ENCODE assay signal across 28 cellular contexts in the genomic region with DNA sequence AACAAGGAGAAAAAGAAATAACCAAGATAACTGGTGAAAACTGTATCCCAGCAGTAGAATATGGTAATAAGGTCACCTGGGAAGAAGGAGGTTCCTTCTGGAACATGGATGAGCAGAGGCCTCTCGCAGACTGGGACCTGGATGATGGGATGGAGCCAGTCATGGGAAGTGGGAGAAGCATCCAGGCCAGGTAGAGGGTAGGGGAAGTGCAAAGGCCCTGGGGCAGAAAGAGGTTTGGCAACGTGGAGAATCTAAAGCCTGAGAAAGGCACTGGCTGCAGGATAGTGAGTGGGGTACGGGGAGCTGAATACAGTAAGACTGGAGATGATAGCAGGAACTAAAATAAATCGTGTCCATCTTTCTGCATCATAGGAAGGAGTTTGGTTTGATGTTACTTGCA.
DNase-seq lines count a peak whose midpoint lies in the region; ATAC-seq, FAIRE-seq and TF ChIP-seq lines count a peak whose summit lies in the region.
"Had no signal": no experiment of that assay in that cellular context is flagged by ENCODE, and none has a peak within 500 bp of the region (broad histone marks: within the 10 kb centered on the region; RNA-seq: fewer than 3 reads in every experiment).

No MANE protein-coding gene starts in this region.

- H4K20me1 ChIP-seq in H1 (replicated peaks in 1 of 2; ENCODE audit: control insufficient read depth in 1 of 2, insufficient read depth in 2 of 2, low read length in 2 of 2) (no peaks in the 10 kb centered on the region), osteoblast (ENCODE audit: insufficient read depth, low read length) (no peaks in the 10 kb centered on the region)
- H4K20me1 ChIP-seq: BLaER1 had no signal

- H2BK12ac ChIP-seq in H1 (ENCODE audit: low read depth, low read length) = no peak overlapping the region

- H3K9me3 ChIP-seq in HEK293 (ENCODE audit: control insufficient read depth, insufficient read depth, low read depth, low read length) = no peaks in the 10 kb centered on the region
- no peaks in the 10 kb centered on the region for H3K9me3 ChIP-seq in H1 (ENCODE audit: insufficient read depth in 2 of 2, low read depth in 1 of 2, low read length in 1 of 2)
- no peaks in the 10 kb centered on the region for H3K9me3 ChIP-seq in osteoblast (ENCODE audit: low read depth, low read length)
- H3K9me3 ChIP-seq: A549, BE2C, BLaER1 had no signal

- H3K9me3 Mint-ChIP-seq in glutamatergic neuron (ENCODE audit: unreplicated experiment) = peaks cover 5% of the 10 kb centered on the region
- H3K9me3 Mint-ChIP-seq: CD4-positive, alpha-beta memory T cell; CD8-positive, alpha-beta memory T cell had no signal

- ATAC-seq in GM19455 (IDR thresholded peaks at IDR 0.05; ENCODE audit: unreplicated experiment) (no peak), GM18867 (IDR thresholded peaks at IDR 0.05; ENCODE audit: unreplicated experiment) (no peak)
- ATAC-seq: A549, GM12878 had no signal

- H4K8ac ChIP-seq in H1 (ENCODE audit: extremely low read depth, insufficient read depth, low read length) = no peak overlapping the region

- H3K27me3 ChIP-seq in H1 (replicated peaks in 1 of 4; ENCODE audit: control insufficient read depth in 3 of 4, extremely low read depth in 1 of 4, insufficient read depth in 3 of 4, low read length in 3 of 4) (peaks cover 0 to 15% (median 13%) of the 10 kb centered on the region in 4 experiments; a peak in 6 of 7 replicates), osteoblast (ENCODE audit: insufficient read depth, low read length) (peaks cover 21% of the 10 kb centered on the region)
- H3K27me3 ChIP-seq: BE2C, BLaER1 had no signal

- no peak overlapping the region for H3K18ac ChIP-seq in H1 (ENCODE audit: extremely low read depth, low read length)

- H3K36me3 ChIP-seq in HEK293 (ENCODE audit: control insufficient read depth in 2 of 2, insufficient read depth in 1 of 2, low read length in 2 of 2) = no peaks in the 10 kb centered on the region
- H3K36me3 ChIP-seq in H1 (ENCODE audit: control insufficient read depth in 2 of 4, insufficient read depth in 4 of 4, low read length in 3 of 4) = no peaks in the 10 kb centered on the region
- no peaks in the 10 kb centered on the region for H3K36me3 ChIP-seq in osteoblast (ENCODE audit: insufficient read depth, low read length)
- H3K36me3 ChIP-seq: BE2C, BLaER1 had no signal

- no peak overlapping the region for H3K4me2 ChIP-seq in H1 (ENCODE audit: insufficient read depth in 1 of 2, low read depth in 2 of 2, low read length in 2 of 2)
- H3K4me2 ChIP-seq in osteoblast (ENCODE audit: insufficient read depth, low read length) = no peak overlapping the region
- H3K4me2 ChIP-seq: A549, BLaER1 had no signal

- H3K36me3 Mint-ChIP-seq in glutamatergic neuron (ENCODE audit: unreplicated experiment) = peaks cover 10% of the 10 kb centered on the region
- H3K36me3 Mint-ChIP-seq: CD14-positive monocyte; CD4-positive, alpha-beta memory T cell; CD4-positive, CD25-positive, alpha-beta regulatory T cell; CD8-positive, alpha-beta memory T cell had no signal

- H3K23me2 ChIP-seq in H1 (ENCODE audit: low read depth, low read length) = no peaks in the 10 kb centered on the region; the same call in 1 of the 2 replicates

- 88% methylated on average over 4 of the region's 4 CpGs; no CpG with 5 or more reads in 1 of the 2 experiments for WGBS in H1 (ENCODE audit: extremely low coverage in 1 of 2, insufficient coverage in 1 of 2, insufficient read length in 1 of 2, insufficient replicate concordance in 2 of 2, low coverage in 1 of 2, low lambda C conversion rate in 2 of 2, missing lambda C conversion rate in 1 of 2), 2 experiments

- no peak overlapping the region for H2BK15ac ChIP-seq in H1 (ENCODE audit: low read length)

- no peak overlapping the region for H4K91ac ChIP-seq in H1 (replicated peaks; ENCODE audit: insufficient read length, low read length)

- no peaks in the 10 kb centered on the region for H3K79me1 ChIP-seq in H1 (ENCODE audit: low read depth, low read length)

- H3K4me1 ChIP-seq in HEK293 (ENCODE audit: control insufficient read depth, insufficient read depth, low read length) (no peaks in the 10 kb centered on the region), H1 (replicated peaks in 1 of 4; ENCODE audit: control insufficient read depth in 3 of 4, insufficient read depth in 4 of 4, low read length in 3 of 4) (peaks cover 0 to 12% (median 8%) of the 10 kb centered on the region in 4 experiments; a peak in 6 of 7 replicates), osteoblast (ENCODE audit: insufficient read depth, low read length) (no peaks in the 10 kb centered on the region)

- H3K27ac Mint-ChIP-seq in glutamatergic neuron (ENCODE audit: unreplicated experiment) = peak overlapping the region; percentile 19
- H3K27ac Mint-ChIP-seq: CD4-positive, alpha-beta memory T cell; CD4-positive, CD25-positive, alpha-beta regulatory T cell had no signal

- FAIRE-seq in H1 (lab: Jason Lieb, UNC) = no peak
- FAIRE-seq: A549, GM12878, GM12892, GM18507, GM19239 had no signal

- CTCF ChIA-PET in HEK293 (lab: Yijun Ruan, JAX) = interaction anchor here (0.6 to 5.7 kb wide), 2 partner anchors 28 to 78 kb away, joined by 3 to 40 read pairs; no protein-coding TSS in a partner anchor
- CTCF ChIA-PET in H1 (lab: Charles Lee; ENCODE audit: partially characterized antibody) = interaction anchor here (0.5 to 23.6 kb wide), 4 partner anchors 8 to 1992 kb away, joined by 3 to 554 read pairs (median 12); no protein-coding TSS in a partner anchor

- no peak overlapping the region for H4K5ac ChIP-seq in H1 (ENCODE audit: insufficient read length, low read depth, low read length)

- no peak overlapping the region for H2AK5ac ChIP-seq in H1 (ENCODE audit: low read depth, low read length)

- H3K4me3 ChIP-seq in HEK293 (ENCODE audit: low read depth, low read length) (no peak overlapping the region), H1 (ENCODE audit: extremely low read depth in 1 of 4, insufficient read depth in 2 of 4, low read depth in 3 of 4, low read length in 4 of 4) (no peak overlapping the region), osteoblast (ENCODE audit: insufficient read depth, low read length) (no peak overlapping the region)
- H3K4me3 ChIP-seq: A549, BLaER1, GM12878 had no signal

- no peak for DNase-seq in H1 (ENCODE audit: low read depth in 1 of 2, low spot score in 2 of 2)
- DNase-seq in glutamatergic neuron = no peak
- peak; percentile 72 for DNase-seq in osteoblast (ENCODE audit: insufficient read length, low spot score, missing footprints)
- DNase-seq in NCI-H1930 (lab: John Stamatoyannopoulos, UW) = no peak
- DNase-seq: BE2C; C1 segment of cervical spinal cord; CD4-positive, alpha-beta memory T cell; CD4-positive, CD25-positive, alpha-beta regulatory T cell; CD8-positive, alpha-beta memory T cell; COR-L47; DMS 273 treated with DMSO at 0.1 percent for 48 hours; DMS153; DMS53; DMS79; DND-41; EL; GDM1 had no signal

- TF ChIP-seq CTCF in HEK293 (tag by site-specific recombination; IDR thresholded peaks at IDR 0.05) (no peak), H1 (IDR thresholded peaks at IDR 0.05; ENCODE audit: control extremely low read depth in 1 of 3, insufficient read depth in 1 of 3, low read depth in 1 of 3, low read length in 3 of 3) (no peak), glutamatergic neuron (IDR thresholded peaks at IDR 0.05; ENCODE audit: partially characterized antibody, unreplicated experiment) (no peak), osteoblast (IDR thresholded peaks at IDR 0.05; ENCODE audit: extremely low read depth, low read depth, low read length) (no peak)

- no peak overlapping the region for H2BK20ac ChIP-seq in H1 (ENCODE audit: low read length)

- H3K9ac ChIP-seq in H1 (replicated peaks in 1 of 4; ENCODE audit: extremely low read depth in 1 of 4, low read depth in 3 of 4, low read length in 3 of 4) = no peak overlapping the region
- H3K9ac ChIP-seq: BLaER1 had no signal

- peaks cover 11% of the 10 kb centered on the region for H3K27me3 Mint-ChIP-seq in glutamatergic neuron (ENCODE audit: unreplicated experiment)
- H3K27me3 Mint-ChIP-seq: CD4-positive, alpha-beta memory T cell had no signal

- POLR2A ChIA-PET in HEK293 (lab: Yijun Ruan, JAX) = no interaction called here
- POLR2A ChIA-PET in H1 (lab: Charles Lee; ENCODE audit: partially characterized antibody) = interaction anchor here (1.6 kb wide), 1 partner anchor 77 kb away, joined by 6 read pairs; no protein-coding TSS in a partner anchor

- peaks cover 7% of the 10 kb centered on the region for H3K4me1 Mint-ChIP-seq in glutamatergic neuron (ENCODE audit: low read depth, unreplicated experiment)

- no peak for TF ChIP-seq EP300 in H1 (IDR thresholded peaks at IDR 0.05; ENCODE audit: borderline replicate concordance in 1 of 2, low read depth in 2 of 2, low read length in 2 of 2)

- TF ChIP-seq RAD21 in H1 (IDR thresholded peaks at IDR 0.05 in 1 of 2, conservative IDR thresholded peaks at IDR 0.05 in 1 of 2; ENCODE audit: low read depth in 2 of 2, low read length in 2 of 2) = no peak

- peak overlapping the region; percentile 2 for H3K4me3 Mint-ChIP-seq in glutamatergic neuron (ENCODE audit: unreplicated experiment)
- H3K4me3 Mint-ChIP-seq: CD14-positive monocyte; CD4-positive, alpha-beta memory T cell had no signal

- no peaks in the 10 kb centered on the region for H3K79me2 ChIP-seq in H1 (ENCODE audit: control insufficient read depth in 1 of 2, insufficient read depth in 2 of 2, low read length in 2 of 2)
- H3K79me2 ChIP-seq in osteoblast (ENCODE audit: insufficient read depth, low read length) = no peaks in the 10 kb centered on the region

- no peak overlapping the region for H3K4ac ChIP-seq in H1 (replicated peaks; ENCODE audit: insufficient read length, low read depth, low read length)

- H2BK120ac ChIP-seq in H1 (replicated peaks; ENCODE audit: low read depth, low read length) = no peak overlapping the region

- H2BK5ac ChIP-seq in H1 (ENCODE audit: low read depth, low read length) = no peak overlapping the region

- H2AFZ ChIP-seq in H1 (ENCODE audit: low read length) (no peak overlapping the region), osteoblast (ENCODE audit: low read length) (no peak overlapping the region)

- no peak overlapping the region for H3K14ac ChIP-seq in H1 (ENCODE audit: insufficient read length)

- H3K27ac ChIP-seq in HEK293 (ENCODE audit: extremely low read depth, low read depth, low read length) (no peak overlapping the region), H1 (ENCODE audit: low read depth, low read length) (no peak overlapping the region), osteoblast (ENCODE audit: low read depth, low read length) (no peak overlapping the region)
- H3K27ac ChIP-seq: 22Rv1, A549, BLaER1 had no signal

- no peak for TF ChIP-seq POLR2A in H1 (IDR thresholded peaks at IDR 0.05; ENCODE audit: control extremely low read depth in 1 of 2, low read depth in 2 of 2, low read length in 2 of 2)

- no peak overlapping the region for H3K56ac ChIP-seq in H1 (replicated peaks; ENCODE audit: insufficient read length, low read depth, low read length)

- no peak overlapping the region for H3K23ac ChIP-seq in H1 (ENCODE audit: insufficient read length)

TF ChIP-seq in HEK293, 187 proteins besides CTCF, POLR2A, EP300 and RAD21:
- TF ChIP-seq GLI2 (tag by site-specific recombination; IDR thresholded peaks at IDR 0.05; ENCODE audit: borderline replicate concordance, low read depth) (no peak), ZNF623 (tag by site-specific recombination; IDR thresholded peaks at IDR 0.05) (peak; percentile 96)

TF ChIP-seq in H1, 55 proteins besides CTCF, POLR2A, EP300 and RAD21 (continues in another document):
- peak; percentile 48; the same call in 1 of the 2 replicates for TF ChIP-seq KDM1A (IDR thresholded peaks at IDR 0.05; ENCODE audit: borderline replicate concordance, low read length)
